8 cellular contexts compared by ENCODE assay signal in the genomic region with DNA sequence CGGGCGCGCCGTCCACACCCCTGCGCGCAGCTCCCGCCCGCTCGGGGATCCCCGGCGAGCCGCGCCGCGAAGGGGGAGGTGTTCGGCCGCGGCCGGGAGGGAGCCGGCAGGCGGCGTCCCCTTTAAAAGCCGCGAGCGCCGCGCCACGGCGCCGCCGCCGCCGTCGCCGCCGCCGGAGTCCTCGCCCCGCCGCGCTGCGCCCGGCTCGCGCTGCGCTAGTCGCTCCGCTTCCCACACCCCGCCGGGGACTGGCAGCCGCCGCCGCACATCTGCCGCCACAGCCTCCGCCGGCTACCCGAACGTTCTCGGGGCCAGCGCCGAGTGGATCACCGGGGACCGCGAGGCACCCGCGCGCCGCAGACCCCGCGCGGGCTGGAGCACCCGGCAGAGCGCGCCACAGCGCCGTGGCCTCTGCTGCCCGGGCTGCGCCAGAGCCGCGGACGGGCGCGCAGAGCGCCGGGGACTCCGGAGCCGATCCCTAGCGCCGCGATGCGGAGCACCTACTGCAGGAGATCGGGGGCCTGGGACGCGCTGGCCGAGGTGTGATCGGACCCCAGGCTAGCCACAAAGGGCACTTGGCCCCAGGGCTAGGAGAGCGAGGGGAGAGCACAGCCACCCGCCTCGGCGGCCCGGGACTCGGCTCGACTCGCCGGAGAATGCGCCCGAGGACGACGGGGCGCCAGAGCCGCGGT. TPM values are rescaled to one million over a fixed set of nuclear protein-coding genes. Genes with fewer than 3 reads are reported as not detected.
DNase-seq lines count a peak whose midpoint lies in the region; ATAC-seq and TF ChIP-seq lines count a peak whose summit lies in the region.

A gene (plus strand): TSS at position 151 of the 692 bp plus-strand sequence. CDS start 2,441 bp downstream, outside the sequence.

- H3K36me3 ChIP-seq in duodenal mucosa (ENCODE audit: control insufficient read depth in 1 of 2, insufficient read depth in 2 of 2, low read length in 2 of 2) (peaks cover 0 to 8% of the 10 kb centered on the region in 2 donors), liver (ENCODE audit: control insufficient read depth in 4 of 4, insufficient read depth in 3 of 4, low read depth in 1 of 4, low read length in 3 of 4) (no peaks in the 10 kb centered on the region)

- peak; percentile 55 for ATAC-seq in GM19035 (IDR thresholded peaks at IDR 0.05; ENCODE audit: unreplicated experiment)
- peak; percentile 56 for ATAC-seq in HG03460 (IDR thresholded peaks at IDR 0.05; ENCODE audit: unreplicated experiment)
- ATAC-seq in stimulated activated naive CD8-positive, alpha-beta T cell treated with anti-CD3 and anti-CD28 coated beads, Interleukin-15, Interleukin-2, amounts not matched to agents 100 U/mL and 50 U/mL, for 24 hours, result peak; percentile 36

- no peaks in the 10 kb centered on the region for H3K9me3 ChIP-seq in duodenal mucosa (ENCODE audit: control insufficient read depth in 1 of 2, low read length in 2 of 2)
- no peaks in the 10 kb centered on the region for H3K9me3 ChIP-seq in liver (ENCODE audit: control insufficient read depth in 4 of 4, low read length in 3 of 4)

- WGBS in liver, result under 1% methylated on average over 112 of the region's 112 CpGs

- no peak for DNase-seq in CD14-positive monocyte (ENCODE audit: low spot score)
- peak; percentile 26 for DNase-seq in RKO (ENCODE audit: low spot score)
- peak; percentile 18 for DNase-seq in stimulated activated naive CD8-positive, alpha-beta T cell treated with anti-CD3 and anti-CD28 coated beads, Interleukin-15, Interleukin-2, amounts not matched to agents 100 U/mL and 50 U/mL, for 24 hours
- no peak for DNase-seq in stimulated activated CD4-positive, alpha-beta T cell treated with anti-CD3 and anti-CD28 coated beads, Interleukin-12 subunit alpha, Interleukin-12 subunit beta, amount 100 ng/mL, for 4 hours

- TF ChIP-seq CTCF in CD14-positive monocyte (IDR thresholded peaks at IDR 0.05) (no peak), liver (IDR thresholded peaks at IDR 0.05; ENCODE audit: low read depth, low read length, missing input control) (no peak)

- H3K4me1 ChIP-seq in duodenal mucosa (ENCODE audit: control insufficient read depth in 1 of 2, insufficient read depth in 2 of 2, low read length in 2 of 2), result peaks cover 11 to 25% of the 10 kb centered on the region in 2 donors
- H3K4me1 ChIP-seq in liver (ENCODE audit: control insufficient read depth in 4 of 4, insufficient read depth in 4 of 4, low read length in 3 of 4), result peaks cover 2 to 31% (median 22%) of the 10 kb centered on the region in 4 donors

- peaks cover 4 to 7% of the 10 kb centered on the region in 2 donors for H3K36me3 Mint-ChIP-seq in CD14-positive monocyte

- peaks cover 15% of the 10 kb centered on the region for H3K4me1 Mint-ChIP-seq in CD14-positive monocyte

- peaks cover 59 to 80% (median 61%) of the 10 kb centered on the region in 3 donors for H3K27me3 Mint-ChIP-seq in CD14-positive monocyte (ENCODE audit: low read depth in 3 of 3)

- intact Hi-C loops in CD14-positive monocyte (cut with micrococcal nuclease), result loop anchor here in 1 of 2 donors (5.0 to 10.0 kb wide), 2 partner anchors 325 to 517 kb away; no protein-coding TSS in a partner anchor

- H3K27ac Mint-ChIP-seq in CD14-positive monocyte, result no peak within 1 kb of the TSS

- peaks cover 0 to 12% (median 2%) of the 10 kb centered on the region in 7 donors for H3K9me3 Mint-ChIP-seq in CD14-positive monocyte

- H3K27me3 ChIP-seq in duodenal mucosa (ENCODE audit: control insufficient read depth in 1 of 2, insufficient read depth in 2 of 2, low read length in 2 of 2) (peaks cover 0 to 4% of the 10 kb centered on the region in 2 donors), liver (ENCODE audit: control insufficient read depth in 4 of 4, insufficient read depth in 4 of 4, low read length in 3 of 4) (no peaks in the 10 kb centered on the region)

- TF ChIP-seq RAD21 in liver (IDR thresholded peaks at IDR 0.05), result no peak

- H3K9ac ChIP-seq in duodenal mucosa (ENCODE audit: low read depth in 1 of 2, low read length in 2 of 2), result peak within 1 kb of the TSS; percentile 70 to 83
- H3K9ac ChIP-seq in liver (ENCODE audit: low read depth in 1 of 2, low read length in 2 of 2), result peak within 1 kb of the TSS; percentile 64 to 84

- H3K4me3 Mint-ChIP-seq in CD14-positive monocyte, result peak within 1 kb of the TSS; percentile 74 to 84

- peak within 1 kb of the TSS; percentile 69 to 90 for H3K4me3 ChIP-seq in duodenal mucosa (ENCODE audit: low read depth in 1 of 2, low read length in 2 of 2)
- peak within 1 kb of the TSS; percentile 57 to 91 (median 77) for H3K4me3 ChIP-seq in liver (ENCODE audit: low read depth in 1 of 3, low read length in 3 of 3)

- peak within 1 kb of the TSS; percentile 54 for H3K27ac ChIP-seq in duodenal mucosa (ENCODE audit: low read depth, low read length)
- H3K27ac ChIP-seq in liver (ENCODE audit: low read depth in 1 of 2, low read length in 2 of 2), result peak within 1 kb of the TSS; percentile 56 to 75

TF ChIP-seq in liver, 16 proteins besides CTCF, POLR2A, EP300 and RAD21:
- TF ChIP-seq YY1 (IDR thresholded peaks at IDR 0.05) (no peak), TAF1 (conservative IDR thresholded peaks at IDR 0.05) (no peak), HNF4G (IDR thresholded peaks at IDR 0.05) (no peak), RXRA (IDR thresholded peaks at IDR 0.05) (no peak), HNF4A (conservative IDR thresholded peaks at IDR 0.05) (no peak), EGR1 (IDR thresholded peaks at IDR 0.05; ENCODE audit: low read depth in 2 of 2) (no peak), GABPA (IDR thresholded peaks at IDR 0.05 in 1 of 2, conservative IDR thresholded peaks at IDR 0.05 in 1 of 2) (no peak), FOXA2 (IDR thresholded peaks at IDR 0.05) (no peak), JUND (IDR thresholded peaks at IDR 0.05) (no peak), SP1 (IDR thresholded peaks at IDR 0.05) (no peak), FOXA1 (IDR thresholded peaks at IDR 0.05) (no peak), NR2F2 (IDR thresholded peaks at IDR 0.05) (no peak)
- TF ChIP-seq, protein P1, sequence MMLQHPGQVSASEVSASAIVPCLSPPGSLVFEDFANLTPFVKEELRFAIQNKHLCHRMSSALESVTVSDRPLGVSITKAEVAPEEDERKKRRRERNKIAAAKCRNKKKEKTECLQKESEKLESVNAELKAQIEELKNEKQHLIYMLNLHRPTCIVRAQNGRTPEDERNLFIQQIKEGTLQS (IDR thresholded peaks at IDR 0.05), result no peak
- TF ChIP-seq, protein P2, sequence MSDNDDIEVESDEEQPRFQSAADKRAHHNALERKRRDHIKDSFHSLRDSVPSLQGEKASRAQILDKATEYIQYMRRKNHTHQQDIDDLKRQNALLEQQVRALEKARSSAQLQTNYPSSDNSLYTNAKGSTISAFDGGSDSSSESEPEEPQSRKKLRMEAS (IDR thresholded peaks at IDR 0.05), result no peak
- TF ChIP-seq, protein P3, sequence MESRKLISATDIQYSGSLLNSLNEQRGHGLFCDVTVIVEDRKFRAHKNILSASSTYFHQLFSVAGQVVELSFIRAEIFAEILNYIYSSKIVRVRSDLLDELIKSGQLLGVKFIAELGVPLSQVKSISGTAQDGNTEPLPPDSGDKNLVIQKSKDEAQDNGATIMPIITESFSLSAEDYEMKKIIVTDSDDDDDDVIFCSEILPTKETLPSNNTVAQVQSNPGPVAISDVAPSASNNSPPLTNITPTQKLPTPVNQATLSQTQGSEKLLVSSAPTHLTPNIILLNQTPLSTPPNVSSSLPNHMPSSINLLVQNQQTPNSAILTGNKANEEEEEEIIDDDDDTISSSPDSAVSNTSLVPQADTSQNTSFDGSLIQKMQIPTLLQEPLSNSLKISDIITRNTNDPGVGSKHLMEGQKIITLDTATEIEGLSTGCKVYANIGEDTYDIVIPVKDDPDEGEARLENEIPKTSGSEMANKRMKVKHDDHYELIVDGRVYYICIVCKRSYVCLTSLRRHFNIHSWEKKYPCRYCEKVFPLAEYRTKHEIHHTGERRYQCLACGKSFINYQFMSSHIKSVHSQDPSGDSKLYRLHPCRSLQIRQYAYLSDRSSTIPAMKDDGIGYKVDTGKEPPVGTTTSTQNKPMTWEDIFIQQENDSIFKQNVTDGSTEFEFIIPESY (IDR thresholded peaks at IDR 0.05), result no peak
- TF ChIP-seq, protein P4, sequence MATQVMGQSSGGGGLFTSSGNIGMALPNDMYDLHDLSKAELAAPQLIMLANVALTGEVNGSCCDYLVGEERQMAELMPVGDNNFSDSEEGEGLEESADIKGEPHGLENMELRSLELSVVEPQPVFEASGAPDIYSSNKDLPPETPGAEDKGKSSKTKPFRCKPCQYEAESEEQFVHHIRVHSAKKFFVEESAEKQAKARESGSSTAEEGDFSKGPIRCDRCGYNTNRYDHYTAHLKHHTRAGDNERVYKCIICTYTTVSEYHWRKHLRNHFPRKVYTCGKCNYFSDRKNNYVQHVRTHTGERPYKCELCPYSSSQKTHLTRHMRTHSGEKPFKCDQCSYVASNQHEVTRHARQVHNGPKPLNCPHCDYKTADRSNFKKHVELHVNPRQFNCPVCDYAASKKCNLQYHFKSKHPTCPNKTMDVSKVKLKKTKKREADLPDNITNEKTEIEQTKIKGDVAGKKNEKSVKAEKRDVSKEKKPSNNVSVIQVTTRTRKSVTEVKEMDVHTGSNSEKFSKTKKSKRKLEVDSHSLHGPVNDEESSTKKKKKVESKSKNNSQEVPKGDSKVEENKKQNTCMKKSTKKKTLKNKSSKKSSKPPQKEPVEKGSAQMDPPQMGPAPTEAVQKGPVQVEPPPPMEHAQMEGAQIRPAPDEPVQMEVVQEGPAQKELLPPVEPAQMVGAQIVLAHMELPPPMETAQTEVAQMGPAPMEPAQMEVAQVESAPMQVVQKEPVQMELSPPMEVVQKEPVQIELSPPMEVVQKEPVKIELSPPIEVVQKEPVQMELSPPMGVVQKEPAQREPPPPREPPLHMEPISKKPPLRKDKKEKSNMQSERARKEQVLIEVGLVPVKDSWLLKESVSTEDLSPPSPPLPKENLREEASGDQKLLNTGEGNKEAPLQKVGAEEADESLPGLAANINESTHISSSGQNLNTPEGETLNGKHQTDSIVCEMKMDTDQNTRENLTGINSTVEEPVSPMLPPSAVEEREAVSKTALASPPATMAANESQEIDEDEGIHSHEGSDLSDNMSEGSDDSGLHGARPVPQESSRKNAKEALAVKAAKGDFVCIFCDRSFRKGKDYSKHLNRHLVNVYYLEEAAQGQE (IDR thresholded peaks at IDR 0.05), result no peak

RNA-seq across cellular contexts. Expression of the gene that starts here (rescaled TPM):
- not detected for polyA plus RNA-seq in CD14-positive monocyte
- total RNA-seq in liver, result 1 to 10 TPM; 2.0 to 3.5 TPM
- polyA plus RNA-seq in liver, result 1 to 10 TPM in 1 of 2 donors, under 1 TPM in 1; 0.83 to 2.0 TPM

Comparison
In these comparisons a context has a peak if more than half of its experiments do, and no peak if none do; other contexts are left out.
1. DNase-seq: peak in RKO (single experiment) and stimulated activated naive CD8-positive, alpha-beta T cell treated with anti-CD3 and anti-CD28 coated beads, Interleukin-15, Interleukin-2, amounts not matched to agents 100 U/mL and 50 U/mL, for 24 hours (single experiment); none in CD14-positive monocyte (single experiment) and stimulated activated CD4-positive, alpha-beta T cell treated with anti-CD3 and anti-CD28 coated beads, Interleukin-12 subunit alpha, Interleukin-12 subunit beta, amount 100 ng/mL, for 4 hours (single experiment).
2. Peak in every context shown above with its lines, with median percentiles within 50 percentile points of each other: ATAC-seq.